Comparison of ENCODE assay signal across 20 cellular contexts in genomic region chr6:106145144-106145543, GRCh38.
"Had no signal": no experiment of that assay in that cellular context is flagged by ENCODE, and none has a peak within 500 bp of the region (broad histone marks: within the 10 kb centered on the region; RNA-seq: fewer than 3 reads in every experiment).

No MANE protein-coding gene starts in this region.

- H3K4me1 ChIP-seq: body of pancreas, esophagus muscularis mucosa, parathyroid adenoma, sigmoid colon had no signal

- H3K9me3 ChIP-seq: body of pancreas, esophagus muscularis mucosa, left ventricle myocardium inferior, mucosa of descending colon, neutrophil, sigmoid colon, spleen, upper lobe of left lung had no signal

- H2AFZ ChIP-seq: hepatocyte, parathyroid adenoma had no signal

- ATAC-seq: body of pancreas; mucosa of descending colon; naive thymus-derived CD4-positive, alpha-beta T cell; stimulated activated naive CD8-positive, alpha-beta T cell treated with anti-CD3 and anti-CD28 coated beads, Interleukin-15, amount 100 ng/mL, for 72 hours had no signal

- H3K27ac ChIP-seq: body of pancreas, coronary artery, esophagus muscularis mucosa, hepatocyte, left ventricle myocardium inferior, neutrophil, parathyroid adenoma, sigmoid colon, upper lobe of left lung, VCaP had no signal

- H3K4me3 ChIP-seq: body of pancreas, coronary artery, esophagus muscularis mucosa, hepatocyte, left ventricle myocardium inferior, mucosa of descending colon, sigmoid colon, spleen, upper lobe of left lung had no signal

- H3K36me3 ChIP-seq: esophagus muscularis mucosa, left ventricle myocardium inferior, neutrophil, sigmoid colon, spleen, upper lobe of left lung had no signal

- H3K27me3 ChIP-seq: body of pancreas, hepatocyte, neutrophil, sigmoid colon, spleen, upper lobe of left lung had no signal

- H3K27me3 Mint-ChIP-seq: naive thymus-derived CD4-positive, alpha-beta T cell; stimulated activated naive CD8-positive, alpha-beta T cell treated with anti-CD3 and anti-CD28 coated beads, Interleukin-15, amount 100 ng/mL, for 72 hours had no signal

- H3K9ac ChIP-seq: parathyroid adenoma had no signal

- H3K27ac Mint-ChIP-seq: activated CD4-positive, alpha-beta T cell treated with anti-CD3 and anti-CD28 coated beads for 36 hours; activated naive CD4-positive, alpha-beta T cell treated with anti-CD3 and anti-CD28 coated beads, Interleukin-2, amount 50 U/mL, for 72 hours; stimulated activated naive CD8-positive, alpha-beta T cell treated with anti-CD3 and anti-CD28 coated beads, Interleukin-15, amount 100 ng/mL, for 72 hours had no signal

- H3K4me2 ChIP-seq: hepatocyte had no signal

- H3K79me2 ChIP-seq: hepatocyte, parathyroid adenoma had no signal

- DNase-seq: amygdala; body of pancreas; central memory CD4-positive, alpha-beta T cell; left ventricle myocardium inferior; mucosa of descending colon; sigmoid colon; spleen; SW 1271; T-helper 9 cell; upper lobe of left lung had no signal

- H3K36me3 Mint-ChIP-seq: activated naive CD4-positive, alpha-beta T cell treated with anti-CD3 and anti-CD28 coated beads, Interleukin-2, amount 50 U/mL, for 72 hours had no signal

- H3K4me3 Mint-ChIP-seq: activated CD4-positive, alpha-beta T cell treated with anti-CD3 and anti-CD28 coated beads for 36 hours; naive thymus-derived CD4-positive, alpha-beta T cell had no signal

- H3K9me3 Mint-ChIP-seq: activated naive CD4-positive, alpha-beta T cell treated with anti-CD3 and anti-CD28 coated beads, Interleukin-2, amount 50 U/mL, for 72 hours; naive thymus-derived CD4-positive, alpha-beta T cell; stimulated activated naive CD8-positive, alpha-beta T cell treated with anti-CD3 and anti-CD28 coated beads, Interleukin-15, amount 100 ng/mL, for 72 hours had no signal
